Comparison of ENCODE assay signal across 8 cellular contexts in the genomic region with DNA sequence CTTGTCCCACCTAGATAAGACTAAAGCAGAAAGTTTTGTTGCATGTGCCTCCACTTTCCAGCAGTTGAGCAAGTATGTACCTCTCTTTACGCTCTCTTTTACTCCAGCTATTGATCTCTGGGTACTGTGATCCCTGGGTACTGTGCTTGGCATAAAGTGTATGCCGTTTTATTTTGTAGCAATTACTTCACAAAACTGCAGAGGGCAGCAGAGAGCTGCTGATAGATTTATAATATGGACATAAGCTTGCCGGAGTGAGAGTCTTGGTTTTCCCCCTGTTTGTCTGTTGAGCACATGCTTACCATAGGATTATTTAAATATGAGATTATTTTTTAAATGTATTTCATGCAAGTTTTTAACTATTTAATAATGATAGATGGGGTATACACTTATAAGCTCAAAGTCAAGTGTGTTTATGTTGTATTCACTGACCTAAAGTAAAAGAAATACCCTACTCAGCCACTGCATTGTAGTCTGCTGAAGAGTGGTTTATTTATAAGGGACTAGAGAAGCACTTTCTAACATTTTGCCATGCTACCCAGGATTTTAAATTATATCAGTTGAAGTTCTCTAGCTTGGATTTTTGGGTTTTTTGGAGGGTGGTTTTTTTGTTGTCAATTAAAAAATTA. TPM values are rescaled to one million over a fixed set of nuclear protein-coding genes. Genes with fewer than 3 reads are reported as not detected.
DNase-seq lines count a peak whose midpoint lies in the region; ATAC-seq and TF ChIP-seq lines count a peak whose summit lies in the region.

No MANE protein-coding gene starts in this region.

- no peak overlapping the region for H3K4me3 ChIP-seq in epithelial cell of proximal tubule (ENCODE audit: low read depth, low read length)
- no peak overlapping the region for H3K4me3 ChIP-seq in transverse colon

- no peak overlapping the region for H3K4me3 Mint-ChIP-seq in naive thymus-derived CD8-positive, alpha-beta T cell

- H3K27ac Mint-ChIP-seq in naive thymus-derived CD8-positive, alpha-beta T cell = peak overlapping the region in 7 of 10 donors; percentile 15 to 91 (median 45)

- H3K9me3 ChIP-seq in transverse colon = no peaks in the 10 kb centered on the region

- no peaks in the 10 kb centered on the region for H3K27me3 ChIP-seq in transverse colon

- peak; percentile 95 for ATAC-seq in GM21367 (IDR thresholded peaks at IDR 0.05; ENCODE audit: unreplicated experiment)
- ATAC-seq in naive thymus-derived CD8-positive, alpha-beta T cell = peak; percentile 91 to 95

- H3K4me1 ChIP-seq in transverse colon = peaks cover 0 to 26% (median 11%) of the 10 kb centered on the region in 4 donors

- POLR2A ChIA-PET in naive thymus-derived CD8-positive, alpha-beta T cell (lab: Charles Lee) = interaction anchor here (0.6 to 0.8 kb wide), 4 partner anchors 13 to 98 kb away, joined by 3 to 5 read pairs (median 4); partner anchors contain the start of genes PWWP2A and TTC1

- no peak for TF ChIP-seq POLR2A in transverse colon (IDR thresholded peaks at IDR 0.05)

- DNase-seq in DMS53 (lab: John Stamatoyannopoulos, UW) (peak; percentile 81), HK-2 (ENCODE audit: unreplicated experiment) (peak; percentile 28), NCI-H82 (lab: John Stamatoyannopoulos, UW) (peak; percentile 82), epithelial cell of proximal tubule (ENCODE audit: low read depth) (peak; percentile 13), transverse colon (peak; percentile 62)
- DNase-seq in activated CD8-positive, alpha-beta memory T cell treated with anti-CD3 and anti-CD28 coated beads for 1 hour (ENCODE audit: extremely low read depth in 1 of 2, low read depth in 1 of 2) = peak; percentile 8 to 11
- DNase-seq in naive thymus-derived CD8-positive, alpha-beta T cell = peak; percentile 15 to 73 (median 56)

- no peaks in the 10 kb centered on the region for H3K27me3 Mint-ChIP-seq in naive thymus-derived CD8-positive, alpha-beta T cell

- 8 to 14% methylated on average over 3 of the region's 3 CpGs for WGBS in transverse colon (ENCODE audit: low coverage in 1 of 2), 2 donors

- H3K9me3 Mint-ChIP-seq in naive thymus-derived CD8-positive, alpha-beta T cell = no peaks in the 10 kb centered on the region

- TF ChIP-seq EP300 in transverse colon (IDR thresholded peaks at IDR 0.05; ENCODE audit: low read depth) = no peak

- H3K36me3 ChIP-seq in transverse colon = no peaks in the 10 kb centered on the region

- H3K36me3 Mint-ChIP-seq in naive thymus-derived CD8-positive, alpha-beta T cell = peaks cover 0 to 60% (median 12%) of the 10 kb centered on the region in 3 donors

- peaks cover 9 to 36% (median 26%) of the 10 kb centered on the region in 4 donors for H3K4me1 Mint-ChIP-seq in naive thymus-derived CD8-positive, alpha-beta T cell

- H3K27ac ChIP-seq in transverse colon = peak overlapping the region in 2 of 4 donors; percentile 8 to 21

- TF ChIP-seq CTCF in epithelial cell of proximal tubule (conservative IDR thresholded peaks at IDR 0.05; ENCODE audit: low read depth, low read length) = peak; percentile 78
- peak; percentile 73 to 91 (median 82) for TF ChIP-seq CTCF in transverse colon (IDR thresholded peaks at IDR 0.05)

- in situ Hi-C loops in transverse colon (cut with MboI; ENCODE audit: low pct_ligation_motif_present in 1 of 4, low pct_unique_long_range_greater_than_20kb in 1 of 4, low sequenced_read_pairs in 3 of 4) = loop anchor here (5.0 to 25.0 kb wide), 4 partner anchors 103 to 325 kb away; no protein-coding TSS in a partner anchor

- intact Hi-C loops in transverse colon (cut with DNase I; ENCODE audit: low total_unique reads) = loop anchor here (5.0 kb wide), 1 partner anchor 325 kb away; no protein-coding TSS in a partner anchor

RNA-seq across cellular contexts. Expression of gene TTC1, which starts 13.0 kb away (rescaled TPM):
- total RNA-seq in epithelial cell of proximal tubule (50.3 and 65.1 TPM in 2 replicates), transverse colon (10 to 100 TPM in 3 of 4 donors, 1 to 10 TPM in 1; 5.8 to 42.2 (median 24.8) TPM)
- total RNA-seq in naive thymus-derived CD8-positive, alpha-beta T cell = 10 to 100 TPM; 45.6 TPM
- 100 to 1,000 TPM in 1 of 3 donors, 10 to 100 TPM in 2; 84.7 to 101 (median 91.7) TPM for polyA plus RNA-seq in naive thymus-derived CD8-positive, alpha-beta T cell

Comparison
In these comparisons a context has a peak if more than half of its experiments do, and no peak if none do; other contexts are left out.
1. DNase-seq: peak in every context shown above with its lines; median percentile 82 in NCI-H82; 81 in DMS53; 62 in transverse colon; 56 in naive thymus-derived CD8-positive, alpha-beta T cell; 28 in HK-2; 13 in epithelial cell of proximal tubule; 10 in activated CD8-positive, alpha-beta memory T cell treated with anti-CD3 and anti-CD28 coated beads for 1 hour.